Comparison of ENCODE assay signal across 1 cellular context in the genomic region with DNA sequence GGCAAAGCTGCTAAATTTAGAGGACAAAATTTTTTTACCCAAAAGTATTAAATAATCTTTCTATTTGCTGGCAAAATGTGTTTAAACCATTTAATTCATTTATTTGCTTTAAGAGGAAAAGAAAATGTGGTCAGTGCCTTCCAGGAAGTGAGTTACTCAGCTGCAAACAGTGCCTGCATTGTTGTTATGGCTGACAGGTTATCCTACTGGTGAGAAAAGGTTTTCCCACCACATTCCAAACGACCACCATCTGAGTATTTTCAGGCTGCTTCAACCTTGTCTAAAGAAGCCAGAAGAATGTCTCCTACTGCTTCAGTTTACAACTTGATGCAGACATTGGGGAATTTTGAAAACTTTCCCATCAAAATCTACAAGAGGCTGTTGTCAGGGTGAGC.
TF ChIP-seq lines count a peak whose summit lies in the region.

No MANE protein-coding gene starts in this region.

TF ChIP-seq in endothelial cell of umbilical vein, 7 proteins besides CTCF, POLR2A, EP300 and RAD21:
- TF ChIP-seq FOS (IDR thresholded peaks at IDR 0.05; ENCODE audit: borderline replicate concordance, insufficient read depth, low read length) (peak; percentile 58), JUN (IDR thresholded peaks at IDR 0.05; ENCODE audit: borderline replicate concordance, insufficient read depth, insufficient read length, low read depth) (no peak)
